Comparison of ENCODE assay signal across 35 cellular contexts in the genomic region with DNA sequence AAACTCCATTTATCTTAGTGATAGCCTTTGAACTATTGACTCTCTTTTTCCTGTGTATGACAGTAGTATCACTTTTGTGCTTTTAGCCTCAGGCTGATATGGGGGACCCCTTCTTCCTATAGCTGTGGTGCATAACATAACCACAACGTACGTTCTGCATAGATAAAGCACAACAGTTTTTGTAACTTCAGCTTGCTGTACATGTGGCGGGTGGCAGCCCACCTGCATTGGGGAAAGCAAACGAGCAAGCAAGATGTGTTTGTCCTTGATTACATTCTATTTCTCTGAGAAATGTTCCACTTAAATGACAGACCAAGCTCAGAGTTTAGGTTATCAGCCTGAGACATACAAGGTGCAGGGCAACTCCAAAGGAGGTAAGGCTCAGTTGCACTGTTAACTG.
"Had no signal": no experiment of that assay in that cellular context is flagged by ENCODE, and none has a peak within 500 bp of the region (broad histone marks: within the 10 kb centered on the region; RNA-seq: fewer than 3 reads in every experiment).

No MANE protein-coding gene starts in this region.

- H3K4me1 ChIP-seq: adrenal gland, body of pancreas, breast epithelium, Peyer's patch had no signal

- H3K9me3 ChIP-seq: adrenal gland, body of pancreas, breast epithelium, MG63, Peyer's patch had no signal

- H3K4me3 ChIP-seq: adrenal gland, body of pancreas, breast epithelium, MG63, Peyer's patch had no signal

- H3K36me3 ChIP-seq: adrenal gland, breast epithelium, MG63, Peyer's patch had no signal

- DNase-seq: activated B cell treated with CpG ODN at 0.5 μM for 24 hours; activated CD4-positive, alpha-beta memory T cell treated with anti-CD3 and anti-CD28 coated beads for 36 hours; activated CD4-positive, alpha-beta T cell treated with anti-CD3 and anti-CD28 coated beads for 4 hours; activated CD4-positive, alpha-beta T cell treated with anti-CD3 and anti-CD28 coated beads, Interleukin-2, amount 50 U/mL, for 1 hour; activated CD4-positive, CD25-positive, alpha-beta regulatory T cell treated with anti-CD3 and anti-CD28 coated beads, Interleukin-2, amount 50 U/mL, for 72 hours; activated CD8-positive, alpha-beta memory T cell treated with anti-CD3 and anti-CD28 coated beads, Interleukin-2, amount 50 U/mL, for 4 hours; activated gamma-delta T cell treated with Interleukin-2 at 50 U/mL for 16 hours; activated naive CD4-positive, alpha-beta T cell treated with anti-CD3 and anti-CD28 coated beads for 36 hours; activated T-cell treated with anti-CD3 and anti-CD28 coated beads for 4 hours; activated T-cell treated with anti-CD3 and anti-CD28 coated beads, Interleukin-2, amount 50 U/mL, for 4 hours; adrenal gland; body of pancreas; caudate nucleus; cerebellar nuclear complex; MG63; NCI-H1048; NCI-H1105 treated with DMSO at 0.1 percent for 48 hours; NCI-H1436; NCI-H1694; NCI-H1930; NCI-H2081 treated with DMSO at 0.1 percent for 48 hours; NCI-H226; NCI-H446 treated with DMSO at 0.1 percent for 48 hours; NCI-H524; PC-3; Peyer's patch; SW 1271; T-helper 1 cell; T-helper 2 cell; T-helper 9 cell had no signal

- H3K27ac ChIP-seq: adrenal gland, body of pancreas, breast epithelium, Peyer's patch, RWPE1, VCaP had no signal

- ATAC-seq: activated naive CD4-positive, alpha-beta T cell treated with anti-CD3 and anti-CD28 coated beads, Interleukin-2, amount 50 U/mL, for 72 hours; activated T-cell treated with anti-CD3 and anti-CD28 coated beads, Interleukin-2, amount 50 U/mL, for 4 hours; body of pancreas; PC-3; Right ventricle myocardium inferior had no signal

- H3K27me3 ChIP-seq: adrenal gland, body of pancreas, breast epithelium, MG63, Peyer's patch had no signal
